2 cellular contexts compared by ENCODE assay signal in the genomic region with DNA sequence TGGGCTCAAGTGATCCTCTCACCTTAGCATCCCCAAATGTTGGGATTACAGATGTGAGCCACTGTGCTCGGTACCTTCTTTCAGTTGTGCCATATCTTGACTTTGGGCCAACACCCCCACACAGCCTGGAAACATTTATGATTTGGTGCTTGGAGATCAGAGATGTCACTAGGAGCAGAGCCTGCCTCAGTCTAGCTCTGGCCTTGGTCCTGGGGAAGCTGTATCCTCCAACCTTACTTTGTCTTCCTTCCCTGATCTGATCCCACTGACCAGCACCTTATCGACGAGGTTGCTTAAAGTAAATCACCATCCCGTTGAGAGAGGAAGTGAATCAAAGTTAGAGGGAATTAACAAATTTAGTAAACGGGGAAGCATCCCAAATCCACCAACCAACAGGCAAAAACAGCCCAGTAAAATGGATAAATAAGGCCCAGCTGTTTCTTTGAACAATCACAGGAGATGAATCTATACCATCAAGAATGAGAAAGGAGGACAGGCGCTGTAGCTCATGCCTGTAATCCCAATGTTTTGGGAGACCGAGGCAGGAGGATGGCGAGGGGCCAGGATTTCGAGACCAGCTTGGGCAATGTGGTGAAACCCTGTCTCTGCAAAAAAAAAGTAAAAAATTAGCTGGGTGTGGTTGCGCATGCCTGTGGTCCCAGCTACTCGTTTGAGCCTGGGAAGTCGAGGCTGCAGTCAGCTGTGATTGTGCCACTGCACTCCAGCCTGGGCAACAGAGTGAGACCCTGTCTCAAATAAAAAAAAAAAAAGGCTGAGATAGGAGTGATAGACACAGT.
TF ChIP-seq lines count a peak whose summit lies in the region.

No MANE protein-coding gene starts in this region.

TF ChIP-seq in Ishikawa, 13 proteins besides CTCF, POLR2A, EP300 and RAD21:
- TF ChIP-seq, protein P1, sequence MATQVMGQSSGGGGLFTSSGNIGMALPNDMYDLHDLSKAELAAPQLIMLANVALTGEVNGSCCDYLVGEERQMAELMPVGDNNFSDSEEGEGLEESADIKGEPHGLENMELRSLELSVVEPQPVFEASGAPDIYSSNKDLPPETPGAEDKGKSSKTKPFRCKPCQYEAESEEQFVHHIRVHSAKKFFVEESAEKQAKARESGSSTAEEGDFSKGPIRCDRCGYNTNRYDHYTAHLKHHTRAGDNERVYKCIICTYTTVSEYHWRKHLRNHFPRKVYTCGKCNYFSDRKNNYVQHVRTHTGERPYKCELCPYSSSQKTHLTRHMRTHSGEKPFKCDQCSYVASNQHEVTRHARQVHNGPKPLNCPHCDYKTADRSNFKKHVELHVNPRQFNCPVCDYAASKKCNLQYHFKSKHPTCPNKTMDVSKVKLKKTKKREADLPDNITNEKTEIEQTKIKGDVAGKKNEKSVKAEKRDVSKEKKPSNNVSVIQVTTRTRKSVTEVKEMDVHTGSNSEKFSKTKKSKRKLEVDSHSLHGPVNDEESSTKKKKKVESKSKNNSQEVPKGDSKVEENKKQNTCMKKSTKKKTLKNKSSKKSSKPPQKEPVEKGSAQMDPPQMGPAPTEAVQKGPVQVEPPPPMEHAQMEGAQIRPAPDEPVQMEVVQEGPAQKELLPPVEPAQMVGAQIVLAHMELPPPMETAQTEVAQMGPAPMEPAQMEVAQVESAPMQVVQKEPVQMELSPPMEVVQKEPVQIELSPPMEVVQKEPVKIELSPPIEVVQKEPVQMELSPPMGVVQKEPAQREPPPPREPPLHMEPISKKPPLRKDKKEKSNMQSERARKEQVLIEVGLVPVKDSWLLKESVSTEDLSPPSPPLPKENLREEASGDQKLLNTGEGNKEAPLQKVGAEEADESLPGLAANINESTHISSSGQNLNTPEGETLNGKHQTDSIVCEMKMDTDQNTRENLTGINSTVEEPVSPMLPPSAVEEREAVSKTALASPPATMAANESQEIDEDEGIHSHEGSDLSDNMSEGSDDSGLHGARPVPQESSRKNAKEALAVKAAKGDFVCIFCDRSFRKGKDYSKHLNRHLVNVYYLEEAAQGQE (IDR thresholded peaks at IDR 0.05; ENCODE audit: low read depth) = peak; percentile 32; the same call in 1 of the 2 replicates
- TF ChIP-seq ZBTB7A (IDR thresholded peaks at IDR 0.05; ENCODE audit: low read depth) = no peak
TF ChIP-seq in Ishikawa: peak in this region for 1.

TF ChIP-seq in endothelial cell of umbilical vein, 7 proteins besides CTCF, POLR2A, EP300 and RAD21:
- TF ChIP-seq POLR2AphosphoS5 (IDR thresholded peaks at IDR 0.05; ENCODE audit: insufficient read depth, low read depth, low read length) (no peak), MYC (IDR thresholded peaks at IDR 0.05; ENCODE audit: low read depth, low read length) (no peak), EZH2 (IDR thresholded peaks at IDR 0.05; ENCODE audit: borderline replicate concordance, low read depth, low read length, severe bottlenecking) (no peak), JUN (IDR thresholded peaks at IDR 0.05; ENCODE audit: borderline replicate concordance, insufficient read depth, insufficient read length, low read depth) (no peak), FOS (IDR thresholded peaks at IDR 0.05; ENCODE audit: borderline replicate concordance, insufficient read depth, low read length) (no peak), GATA2 (IDR thresholded peaks at IDR 0.05; ENCODE audit: insufficient read depth, insufficient read length, low read depth, low read length) (no peak)
- TF ChIP-seq, protein P2, sequence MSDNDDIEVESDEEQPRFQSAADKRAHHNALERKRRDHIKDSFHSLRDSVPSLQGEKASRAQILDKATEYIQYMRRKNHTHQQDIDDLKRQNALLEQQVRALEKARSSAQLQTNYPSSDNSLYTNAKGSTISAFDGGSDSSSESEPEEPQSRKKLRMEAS (IDR thresholded peaks at IDR 0.05; ENCODE audit: insufficient read depth, insufficient read length) = no peak
TF ChIP-seq in endothelial cell of umbilical vein: peak in this region for 0.
